In genomic region chr12:15783288-15783687, GRCh38 we compare ENCODE assay signal across 37 cellular contexts.
"Had no signal": no experiment of that assay in that cellular context is flagged by ENCODE, and none has a peak within 500 bp of the region (broad histone marks: within the 10 kb centered on the region; RNA-seq: fewer than 3 reads in every experiment).

No MANE protein-coding gene starts in this region.

- H3K9me3 ChIP-seq: breast epithelium had no signal

- H3K27ac Mint-ChIP-seq: activated CD4-positive, alpha-beta memory T cell treated with anti-CD3 and anti-CD28 coated beads, Interleukin-2, amount 10 ng/mL, durations not matched to agents 7 days and 5 days; activated CD8-positive, alpha-beta memory T cell treated with anti-CD3 and anti-CD28 coated beads, Interleukin-2, amount 10 ng/mL, durations not matched to agents 7 days and 5 days; activated naive CD4-positive, alpha-beta T cell treated with anti-CD3 and anti-CD28 coated beads, Interleukin-2, amount 10 ng/mL, durations not matched to agents 7 days and 5 days; activated naive CD8-positive, alpha-beta T cell; activated naive CD8-positive, alpha-beta T cell treated with anti-CD3 and anti-CD28 coated beads, Interleukin-2, amount 50 U/mL, for 24 hours; T-cell; T-helper 17 cell had no signal

- H3K36me3 ChIP-seq: breast epithelium had no signal

- H2AFZ ChIP-seq: PC-9 had no signal

- H3K9me3 Mint-ChIP-seq: activated CD4-positive, alpha-beta memory T cell treated with anti-CD3 and anti-CD28 coated beads, Interleukin-2, amount 10 ng/mL, durations not matched to agents 7 days and 5 days; activated naive CD4-positive, alpha-beta T cell treated with anti-CD3 and anti-CD28 coated beads, Interleukin-2, amount 10 ng/mL, durations not matched to agents 7 days and 5 days; activated naive CD8-positive, alpha-beta T cell treated with anti-CD3 and anti-CD28 coated beads, Interleukin-2, amount 50 U/mL, for 24 hours; T-cell had no signal

- ATAC-seq: activated CD8-positive, alpha-beta memory T cell treated with anti-CD3 and anti-CD28 coated beads, Interleukin-2, amount 10 ng/mL, durations not matched to agents 7 days and 5 days; activated naive CD8-positive, alpha-beta T cell treated with anti-CD3 and anti-CD28 coated beads, Interleukin-2, amount 50 U/mL, for 24 hours; Right ventricle myocardium inferior; SK-N-SH treated with all-trans-retinoic acid at 6 μM for 48 hours; T-cell; T-helper 17 cell had no signal

- H3K36me3 Mint-ChIP-seq: activated CD8-positive, alpha-beta memory T cell treated with anti-CD3 and anti-CD28 coated beads, Interleukin-2, amount 10 ng/mL, durations not matched to agents 7 days and 5 days; activated naive CD4-positive, alpha-beta T cell treated with anti-CD3 and anti-CD28 coated beads, Interleukin-2, amount 10 ng/mL, durations not matched to agents 7 days and 5 days; activated naive CD8-positive, alpha-beta T cell; T-cell had no signal

- H3K4me3 Mint-ChIP-seq: activated CD4-positive, alpha-beta memory T cell treated with anti-CD3 and anti-CD28 coated beads, Interleukin-2, amount 10 ng/mL, durations not matched to agents 7 days and 5 days; activated CD8-positive, alpha-beta memory T cell treated with anti-CD3 and anti-CD28 coated beads, Interleukin-2, amount 10 ng/mL, durations not matched to agents 7 days and 5 days; activated naive CD4-positive, alpha-beta T cell treated with anti-CD3 and anti-CD28 coated beads, Interleukin-2, amount 10 ng/mL, durations not matched to agents 7 days and 5 days; activated naive CD8-positive, alpha-beta T cell; activated naive CD8-positive, alpha-beta T cell treated with anti-CD3 and anti-CD28 coated beads, Interleukin-2, amount 50 U/mL, for 24 hours; T-cell; T-helper 17 cell had no signal

- H3K4me3 ChIP-seq: breast epithelium, PC-9 had no signal

- FAIRE-seq: RCC 7860 had no signal

- H3K4me2 ChIP-seq: PC-9 had no signal

- H3K27me3 ChIP-seq: breast epithelium had no signal

- DNase-seq: activated CD4-positive, alpha-beta memory T cell treated with anti-CD3 and anti-CD28 coated beads, Interleukin-2, amount 10 ng/mL, durations not matched to agents 7 days and 5 days; activated CD4-positive, alpha-beta T cell treated with anti-CD3 and anti-CD28 coated beads for 1 hour; activated CD4-positive, alpha-beta T cell treated with anti-CD3 and anti-CD28 coated beads for 48 hours; activated CD4-positive, CD25-positive, alpha-beta regulatory T cell; activated CD8-positive, alpha-beta memory T cell treated with anti-CD3 and anti-CD28 coated beads for 24 hours; activated CD8-positive, alpha-beta memory T cell treated with anti-CD3 and anti-CD28 coated beads, Interleukin-2, amount 10 ng/mL, durations not matched to agents 7 days and 5 days; activated CD8-positive, alpha-beta memory T cell treated with anti-CD3 and anti-CD28 coated beads, Interleukin-2, amount 50 U/mL, for 48 hours; activated effector memory CD4-positive, alpha-beta T cell treated with Interleukin-2 at 50 U/mL for 16 hours; activated naive CD4-positive, alpha-beta T cell treated with anti-CD3 and anti-CD28 coated beads, Interleukin-2, amount 10 ng/mL, durations not matched to agents 7 days and 5 days; activated naive CD8-positive, alpha-beta T cell treated with anti-CD3 and anti-CD28 coated beads, Interleukin-2, amount 50 U/mL, for 24 hours; activated T-cell treated with anti-CD3 and anti-CD28 coated beads, Interleukin-2, amount 50 U/mL, for 48 hours; anterior cingulate cortex; Kasumi-1; KG1; MM.1S; MV-4-11; NCI-H1092; NCI-H1436 treated with DMSO at 0.1 percent for 48 hours; NCI-H187; NCI-H2029 treated with DMSO at 0.1 percent for 48 hours; NCI-H2107; NCI-H2171; NCI-H510A; NCI-H526; NCI-H748 treated with DMSO at 0.1 percent for 48 hours; NK-92 treated with Interleukin-12 subunit alpha and Interleukin-12 subunit beta, amount 100 ng/mL, for 24 hours; PC-9; SIG-M5; T-cell; T-helper 17 cell had no signal

- H3K27ac ChIP-seq: breast epithelium, PC-9, RWPE1, VCaP had no signal
